ENCODE assay signal across 16 cellular contexts in genomic region chr4:1277667-1278335, GRCh38. TPM values are rescaled to one million over a fixed set of nuclear protein-coding genes. Genes with fewer than 3 reads are reported as not detected.
DNase-seq lines count a peak whose midpoint lies in the region; ATAC-seq and TF ChIP-seq lines count a peak whose summit lies in the region.
"Had no signal": no experiment of that assay in that cellular context is flagged by ENCODE, and none has a peak within 500 bp of the region (broad histone marks: within the 10 kb centered on the region; RNA-seq: fewer than 3 reads in every experiment).

No MANE protein-coding gene starts in this region.

- TF ChIP-seq CTCF in AG09309 (IDR thresholded peaks at IDR 0.05; ENCODE audit: control insufficient read depth, insufficient read depth, low read depth, low read length, missing control alignments) (peak; percentile 9), GM12872 (IDR thresholded peaks at IDR 0.05; ENCODE audit: insufficient read depth, low read depth, low read length) (peak; percentile 5; the same call in 1 of the 3 replicates), SK-N-SH (IDR thresholded peaks at IDR 0.05) (peak; percentile 30), fibroblast of the aortic adventitia (IDR thresholded peaks at IDR 0.05; ENCODE audit: insufficient read depth, low read length) (peak; percentile 11)

- no peak for DNase-seq in AG09309 (ENCODE audit: low read depth)
- DNase-seq in SK-N-SH: no peak
- DNase-seq in fibroblast of the aortic adventitia (ENCODE audit: low read depth): no peak
- no peak for DNase-seq in aorta
- DNase-seq in COLO829 (ENCODE audit: low spot score): no peak
- DNase-seq: activated CD8-positive, alpha-beta memory T cell treated with anti-CD3 and anti-CD28 coated beads, Interleukin-2, amount 50 U/mL, for 48 hours; activated naive CD8-positive, alpha-beta T cell treated with anti-CD3 and anti-CD28 coated beads for 36 hours; central memory CD4-positive, alpha-beta T cell; DMS153; NCI-H187 treated with DMSO at 0.1 percent for 48 hours; NCI-H510A treated with DMSO at 0.1 percent for 48 hours; SW 1271 had no signal

- intact Hi-C loops in aorta (cut with DNase I): no loop called here

- POLR2A ChIA-PET in SK-N-SH (lab: Yijun Ruan, JAX): no interaction called here

- no peaks in the 10 kb centered on the region for H3K27me3 ChIP-seq in SK-N-SH (ENCODE audit: insufficient read depth)
- no peaks in the 10 kb centered on the region for H3K27me3 ChIP-seq in aorta (ENCODE audit: control insufficient read depth in 1 of 2, insufficient read depth in 2 of 2, low read length in 1 of 2)
- H3K27me3 ChIP-seq: right atrium auricular region had no signal

- H2AFZ ChIP-seq in SK-N-SH (ENCODE audit: low read depth): no peak overlapping the region

- ATAC-seq in GM19324 (IDR thresholded peaks at IDR 0.05; ENCODE audit: low FRiP score, unreplicated experiment): no peak
- no peak for ATAC-seq in aorta (ENCODE audit: low FRiP score)
- ATAC-seq in GM21576 (IDR thresholded peaks at IDR 0.05; ENCODE audit: unreplicated experiment): no peak

- CTCF ChIA-PET in SK-N-SH (lab: Yijun Ruan, JAX): interaction anchor here (0.9 to 1.7 kb wide), 3 partner anchors 9 to 205 kb away, joined by 3 to 5 read pairs (median 4); no protein-coding TSS in a partner anchor

- H3K36me3 ChIP-seq in SK-N-SH (replicated peaks in 1 of 2; ENCODE audit: control insufficient read depth in 1 of 2, insufficient read depth in 2 of 2, low read length in 1 of 2): no peaks in the 10 kb centered on the region
- no peaks in the 10 kb centered on the region for H3K36me3 ChIP-seq in aorta (ENCODE audit: control insufficient read depth in 1 of 2, insufficient read depth in 2 of 2, low read length in 1 of 2)
- H3K36me3 ChIP-seq: right atrium auricular region had no signal

- H3K4me2 ChIP-seq in SK-N-SH: no peak overlapping the region

- no peak for TF ChIP-seq RAD21 in SK-N-SH (IDR thresholded peaks at IDR 0.05; ENCODE audit: low read length)

- H3K9ac ChIP-seq in SK-N-SH: no peak overlapping the region

- WGBS in SK-N-SH (ENCODE audit: low lambda C conversion rate): 59% methylated on average over 12 of the region's 12 CpGs
- WGBS in aorta, 2 donors: 82 to 83% methylated on average over 12 of the region's 12 CpGs

- no peak overlapping the region for H3K4me3 ChIP-seq in AG09309 (ENCODE audit: control insufficient read depth, low read depth, low read length)
- no peak overlapping the region for H3K4me3 ChIP-seq in SK-N-SH (ENCODE audit: low read depth in 2 of 2, low read length in 1 of 2)
- H3K4me3 ChIP-seq in fibroblast of the aortic adventitia (ENCODE audit: low read depth, low read length): no peak overlapping the region
- no peak overlapping the region for H3K4me3 ChIP-seq in aorta (ENCODE audit: low read length in 2 of 2)
- H3K4me3 ChIP-seq: right atrium auricular region had no signal

- H3K9me3 ChIP-seq in SK-N-SH: no peaks in the 10 kb centered on the region
- H3K9me3 ChIP-seq in aorta (ENCODE audit: control insufficient read depth, low read length): no peaks in the 10 kb centered on the region
- H3K9me3 ChIP-seq: right atrium auricular region had no signal

- no peaks in the 10 kb centered on the region for H3F3A ChIP-seq in SK-N-SH (replicated peaks; ENCODE audit: insufficient read depth)

- H4K20me1 ChIP-seq in SK-N-SH (ENCODE audit: insufficient read depth): no peaks in the 10 kb centered on the region

- H3K27ac ChIP-seq in SK-N-SH (ENCODE audit: low read depth in 2 of 2, low read length in 1 of 2) (no peak overlapping the region), aorta (ENCODE audit: low read depth in 1 of 2, low read length in 2 of 2) (no peak overlapping the region)
- H3K27ac ChIP-seq: right atrium auricular region had no signal

- no peaks in the 10 kb centered on the region for H3K4me1 ChIP-seq in SK-N-SH (ENCODE audit: control insufficient read depth in 1 of 2, insufficient read depth in 2 of 2, low read depth in 1 of 2, low read length in 1 of 2)
- H3K4me1 ChIP-seq in aorta (ENCODE audit: control insufficient read depth in 1 of 2, insufficient read depth in 2 of 2, low read length in 2 of 2): no peaks in the 10 kb centered on the region
- H3K4me1 ChIP-seq: right atrium auricular region had no signal

- TF ChIP-seq EP300 in SK-N-SH (IDR thresholded peaks at IDR 0.05; ENCODE audit: borderline replicate concordance in 1 of 2, low read depth in 1 of 2, low read length in 1 of 2): no peak

- H3K9me2 ChIP-seq in SK-N-SH: no peaks in the 10 kb centered on the region

- no peaks in the 10 kb centered on the region for H3K79me2 ChIP-seq in SK-N-SH (ENCODE audit: insufficient read depth)

TF ChIP-seq in SK-N-SH, 30 proteins besides CTCF, POLR2A, EP300 and RAD21:
- no peak for TF ChIP-seq SMC3 (IDR thresholded peaks at IDR 0.05; ENCODE audit: low read depth, low read length)
- peak; percentile 34; the same call in 1 of the 2 replicates for TF ChIP-seq USF1 (IDR thresholded peaks at IDR 0.05; ENCODE audit: borderline replicate concordance, low read depth)

RNA-seq across cellular contexts. Expression of gene MAEA, which starts 11.9 kb away (rescaled TPM):
- polyA plus RNA-seq in SK-N-SH (2012; rRNA removed): 123 and 128 TPM in 2 replicates
- 64.4 and 85.4 TPM in 2 replicates for polyA plus RNA-seq in SK-N-SH (2012; cell fraction: cytosol; rRNA removed)
- polyA plus RNA-seq in SK-N-SH (2012; cell fraction: nucleus; rRNA removed): 196 and 274 TPM in 2 replicates
- 54.8 and 98.0 TPM in 2 replicates for total RNA-seq in fibroblast of the aortic adventitia (ENCODE audit: low replicate concordance)
- total RNA-seq in aorta: 10 to 100 TPM; 49.8 to 61.3 TPM
- 10 to 100 TPM; 32.4 to 62.0 TPM for polyA plus RNA-seq in aorta

RNA-seq across cellular contexts. Expression of gene CTBP1, which starts 28.9 kb away (rescaled TPM):
- 158 and 183 TPM in 2 replicates for polyA plus RNA-seq in SK-N-SH (2012; rRNA removed)
- 73.8 and 122 TPM in 2 replicates for polyA plus RNA-seq in SK-N-SH (2012; cell fraction: cytosol; rRNA removed)
- polyA plus RNA-seq in SK-N-SH (2012; cell fraction: nucleus; rRNA removed): 419 and 467 TPM in 2 replicates
- total RNA-seq in fibroblast of the aortic adventitia (ENCODE audit: low replicate concordance): 141 and 191 TPM in 2 replicates
- 100 to 1,000 TPM; 111 to 145 TPM for total RNA-seq in aorta
- polyA plus RNA-seq in aorta: 10 to 100 TPM; 66.4 to 96.5 TPM
